2 cellular contexts compared by ENCODE assay signal in genomic region chr10:110447886-110448285, GRCh38.
TF ChIP-seq lines count a peak whose summit lies in the region.

No MANE protein-coding gene starts in this region.

TF ChIP-seq in IMR-90, 13 proteins besides CTCF, POLR2A, EP300 and RAD21:
- TF ChIP-seq ELK1 (IDR thresholded peaks at IDR 0.05; ENCODE audit: borderline replicate concordance, low read depth, low read length): no peak
- no peak for TF ChIP-seq MAFK (IDR thresholded peaks at IDR 0.05; ENCODE audit: low read depth, low read length)
- no peak for TF ChIP-seq CEBPB (IDR thresholded peaks at IDR 0.05; ENCODE audit: low read depth, low read length)
- TF ChIP-seq NFE2L2 (IDR thresholded peaks at IDR 0.05; ENCODE audit: low read depth, low read length): no peak
- no peak for TF ChIP-seq FOS (IDR thresholded peaks at IDR 0.05; ENCODE audit: low read depth, low read length)
- TF ChIP-seq CHD1 (IDR thresholded peaks at IDR 0.05; ENCODE audit: low read depth, low read length): no peak
- TF ChIP-seq BHLHE40 (IDR thresholded peaks at IDR 0.05; ENCODE audit: low read depth, low read length): no peak
- TF ChIP-seq RCOR1 (IDR thresholded peaks at IDR 0.05; ENCODE audit: insufficient replicate concordance, low read length): no peak
- TF ChIP-seq RFX5 (IDR thresholded peaks at IDR 0.05; ENCODE audit: low read depth, low read length): no peak
- TF ChIP-seq SMC3 (IDR thresholded peaks at IDR 0.05; ENCODE audit: low read depth, low read length): no peak
- no peak for TF ChIP-seq USF2 (IDR thresholded peaks at IDR 0.05; ENCODE audit: low read depth, low read length)
- no peak for TF ChIP-seq MAZ (IDR thresholded peaks at IDR 0.05; ENCODE audit: borderline replicate concordance, low read depth, low read length)
- TF ChIP-seq MXI1 (IDR thresholded peaks at IDR 0.05; ENCODE audit: borderline replicate concordance, low read depth, low read length): no peak

TF ChIP-seq in K562, 482 proteins besides CTCF, POLR2A, EP300 and RAD21:
- TF ChIP-seq ZNF75A (CRISPR knock-in tag; IDR thresholded peaks at IDR 0.05): no peak
- TF ChIP-seq SIX5 (IDR thresholded peaks at IDR 0.05; ENCODE audit: borderline replicate concordance in 1 of 2, insufficient read depth in 1 of 2, low read depth in 1 of 2, low read length in 2 of 2): no peak
- no peak for TF ChIP-seq MAFG (tag; conservative IDR thresholded peaks at IDR 0.05)
- TF ChIP-seq ILF3 (IDR thresholded peaks at IDR 0.05; ENCODE audit: borderline replicate concordance): no peak
- TF ChIP-seq SAFB (IDR thresholded peaks at IDR 0.05; ENCODE audit: borderline replicate concordance, low read depth, low read length): no peak
- TF ChIP-seq MCM3 (IDR thresholded peaks at IDR 0.05): no peak
- no peak for TF ChIP-seq NR0B1 (IDR thresholded peaks at IDR 0.05; ENCODE audit: partially characterized antibody)
- no peak for TF ChIP-seq DACH1 (IDR thresholded peaks at IDR 0.05; ENCODE audit: partially characterized antibody)
- TF ChIP-seq PHF20 (IDR thresholded peaks at IDR 0.05; ENCODE audit: partially characterized antibody): no peak
- TF ChIP-seq RERE (CRISPR knock-in tag; IDR thresholded peaks at IDR 0.05; ENCODE audit: borderline replicate concordance): no peak
- TF ChIP-seq HDAC8 (tag; IDR thresholded peaks at IDR 0.05): no peak
- no peak for TF ChIP-seq ZC3H4 (CRISPR knock-in tag; IDR thresholded peaks at IDR 0.05; ENCODE audit: borderline replicate concordance)
- no peak for TF ChIP-seq SMARCB1 (IDR thresholded peaks at IDR 0.05; ENCODE audit: insufficient read length, low read depth)
